In the genomic region with DNA sequence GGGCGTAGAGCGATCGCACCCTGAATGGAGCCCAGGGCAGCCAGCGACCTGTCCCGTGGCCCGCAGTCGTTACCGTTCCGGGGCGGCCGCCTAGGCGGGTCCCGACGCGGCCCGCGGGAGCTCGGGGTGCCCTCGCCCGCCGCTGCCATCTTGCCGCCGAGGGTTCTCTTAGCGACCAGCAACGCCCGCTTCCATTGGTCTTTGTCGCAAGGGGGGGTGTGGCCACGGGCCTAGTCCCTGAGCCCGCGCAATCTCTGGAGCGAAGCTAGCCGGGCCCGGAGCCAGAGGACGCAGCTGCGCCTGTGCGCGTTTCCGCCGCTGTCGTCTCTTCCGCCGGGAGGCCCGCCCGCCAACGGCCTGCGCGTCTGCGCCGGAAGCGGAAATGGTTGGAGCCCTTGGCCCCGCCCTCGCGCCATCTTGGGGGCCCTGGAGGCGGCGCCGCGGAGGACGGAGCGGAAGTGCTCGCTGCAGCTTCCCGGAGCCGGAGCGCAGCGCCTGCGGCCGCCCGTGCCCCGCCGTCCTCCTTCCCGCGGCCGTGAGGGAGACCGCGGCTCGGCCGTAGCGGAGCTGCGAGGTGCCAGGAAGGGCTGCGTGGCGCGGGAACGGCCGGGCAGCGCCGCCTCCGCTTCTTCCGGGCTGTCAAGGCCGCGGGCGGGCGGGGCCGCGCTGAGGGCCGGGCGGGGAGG, we compare ENCODE assay signal across 1 cellular context.
TF ChIP-seq lines count a peak whose summit lies in the region.

A gene (minus strand): TSS at position 170 of the 686 bp plus-strand sequence. CDS start 21 bp downstream, at position 149.
A gene with protein sequence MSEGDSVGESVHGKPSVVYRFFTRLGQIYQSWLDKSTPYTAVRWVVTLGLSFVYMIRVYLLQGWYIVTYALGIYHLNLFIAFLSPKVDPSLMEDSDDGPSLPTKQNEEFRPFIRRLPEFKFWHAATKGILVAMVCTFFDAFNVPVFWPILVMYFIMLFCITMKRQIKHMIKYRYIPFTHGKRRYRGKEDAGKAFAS (plus strand): TSS at position 457 of the 686 bp plus-strand sequence. CDS start 3,950 bp downstream, outside the sequence.

TF ChIP-seq in K562, 482 proteins besides CTCF, POLR2A, EP300 and RAD21 (continued from another document and continues in another):
- TF ChIP-seq, protein P1, sequence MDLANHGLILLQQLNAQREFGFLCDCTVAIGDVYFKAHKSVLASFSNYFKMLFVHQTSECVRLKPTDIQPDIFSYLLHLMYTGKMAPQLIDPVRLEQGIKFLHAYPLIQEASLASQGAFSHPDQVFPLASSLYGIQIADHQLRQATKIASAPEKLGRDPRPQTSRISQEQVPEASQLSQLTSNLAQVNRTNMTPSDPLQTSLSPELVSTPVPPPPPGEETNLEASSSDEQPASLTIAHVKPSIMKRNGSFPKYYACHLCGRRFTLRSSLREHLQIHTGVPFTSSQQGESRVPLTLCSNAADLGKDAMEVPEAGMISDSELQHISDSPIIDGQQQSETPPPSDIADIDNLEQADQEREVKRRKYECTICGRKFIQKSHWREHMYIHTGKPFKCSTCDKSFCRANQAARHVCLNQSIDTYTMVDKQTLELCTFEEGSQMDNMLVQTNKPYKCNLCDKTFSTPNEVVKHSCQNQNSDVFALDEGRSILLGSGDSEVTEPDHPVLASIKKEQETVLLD (IDR thresholded peaks at IDR 0.05) = peak; percentile 91
- TF ChIP-seq POU5F1 (IDR thresholded peaks at IDR 0.05; ENCODE audit: borderline replicate concordance, low read depth, low read length, partially characterized antibody) (peak; percentile 16), RCOR1 (IDR thresholded peaks at IDR 0.05; ENCODE audit: borderline replicate concordance in 1 of 2, low read depth in 2 of 2, low read length in 2 of 2) (peak in 1 of 2 experiments; percentile 10; a peak in 1 of 4 replicates), U2AF1 (optimal IDR thresholded peaks at IDR 0.05; ENCODE audit: low read depth, low read length) (peak; percentile 31), RBM34 (IDR thresholded peaks at IDR 0.05; ENCODE audit: borderline replicate concordance, insufficient read depth, low read length) (peak; percentile 99; the same call in 1 of the 2 replicates), BMI1 (IDR thresholded peaks at IDR 0.05; ENCODE audit: low read length) (peak; percentile 90), ETV6 (IDR thresholded peaks at IDR 0.05; ENCODE audit: borderline replicate concordance in 1 of 2, low read depth in 2 of 2, low read length in 1 of 2) (0 out of 4 replicates have a peak, but pooled peaks of 1 of the 2 experiments have one; percentile 48), ETV6 (CRISPR knock-in tag; IDR thresholded peaks at IDR 0.05; ENCODE audit: borderline replicate concordance) (no peak), ZNF445 (CRISPR knock-in tag; IDR thresholded peaks at IDR 0.05; ENCODE audit: low read depth) (no peak), PHF8 (IDR thresholded peaks at IDR 0.05; ENCODE audit: borderline replicate concordance, low read length) (peak; percentile 88; the same call in 1 of the 2 replicates), ZKSCAN3 (CRISPR knock-in tag; IDR thresholded peaks at IDR 0.05) (no peak), KAT7 (CRISPR knock-in tag; IDR thresholded peaks at IDR 0.05; ENCODE audit: borderline replicate concordance) (peak; percentile 49; the same call in 1 of the 2 replicates), NR2C1 (IDR thresholded peaks at IDR 0.05) (peak; percentile 90), NR2C1 (tag; IDR thresholded peaks at IDR 0.05) (peak; percentile 93), SPI1 (IDR thresholded peaks at IDR 0.05; ENCODE audit: borderline replicate concordance, low read depth, low read length) (peak; percentile 88), ETV1 (tag; conservative IDR thresholded peaks at IDR 0.05; ENCODE audit: low read depth) (peak; percentile 63), MCM2 (IDR thresholded peaks at IDR 0.05; ENCODE audit: low read depth) (no peak), MEIS2 (IDR thresholded peaks at IDR 0.05; ENCODE audit: partially characterized antibody) (peak; percentile 90), FIP1L1 (IDR thresholded peaks at IDR 0.05; ENCODE audit: low read depth, low read length, poor library complexity, severe bottlenecking) (peak; percentile 78), EP400 (IDR thresholded peaks at IDR 0.05) (peak; percentile 80; the same call in 1 of the 2 replicates), MTA3 (IDR thresholded peaks at IDR 0.05; ENCODE audit: borderline replicate concordance) (peak; percentile 64; the same call in 1 of the 2 replicates), CREM (IDR thresholded peaks at IDR 0.05; ENCODE audit: low read depth) (peak; percentile 94)
- TF ChIP-seq, protein P2, sequence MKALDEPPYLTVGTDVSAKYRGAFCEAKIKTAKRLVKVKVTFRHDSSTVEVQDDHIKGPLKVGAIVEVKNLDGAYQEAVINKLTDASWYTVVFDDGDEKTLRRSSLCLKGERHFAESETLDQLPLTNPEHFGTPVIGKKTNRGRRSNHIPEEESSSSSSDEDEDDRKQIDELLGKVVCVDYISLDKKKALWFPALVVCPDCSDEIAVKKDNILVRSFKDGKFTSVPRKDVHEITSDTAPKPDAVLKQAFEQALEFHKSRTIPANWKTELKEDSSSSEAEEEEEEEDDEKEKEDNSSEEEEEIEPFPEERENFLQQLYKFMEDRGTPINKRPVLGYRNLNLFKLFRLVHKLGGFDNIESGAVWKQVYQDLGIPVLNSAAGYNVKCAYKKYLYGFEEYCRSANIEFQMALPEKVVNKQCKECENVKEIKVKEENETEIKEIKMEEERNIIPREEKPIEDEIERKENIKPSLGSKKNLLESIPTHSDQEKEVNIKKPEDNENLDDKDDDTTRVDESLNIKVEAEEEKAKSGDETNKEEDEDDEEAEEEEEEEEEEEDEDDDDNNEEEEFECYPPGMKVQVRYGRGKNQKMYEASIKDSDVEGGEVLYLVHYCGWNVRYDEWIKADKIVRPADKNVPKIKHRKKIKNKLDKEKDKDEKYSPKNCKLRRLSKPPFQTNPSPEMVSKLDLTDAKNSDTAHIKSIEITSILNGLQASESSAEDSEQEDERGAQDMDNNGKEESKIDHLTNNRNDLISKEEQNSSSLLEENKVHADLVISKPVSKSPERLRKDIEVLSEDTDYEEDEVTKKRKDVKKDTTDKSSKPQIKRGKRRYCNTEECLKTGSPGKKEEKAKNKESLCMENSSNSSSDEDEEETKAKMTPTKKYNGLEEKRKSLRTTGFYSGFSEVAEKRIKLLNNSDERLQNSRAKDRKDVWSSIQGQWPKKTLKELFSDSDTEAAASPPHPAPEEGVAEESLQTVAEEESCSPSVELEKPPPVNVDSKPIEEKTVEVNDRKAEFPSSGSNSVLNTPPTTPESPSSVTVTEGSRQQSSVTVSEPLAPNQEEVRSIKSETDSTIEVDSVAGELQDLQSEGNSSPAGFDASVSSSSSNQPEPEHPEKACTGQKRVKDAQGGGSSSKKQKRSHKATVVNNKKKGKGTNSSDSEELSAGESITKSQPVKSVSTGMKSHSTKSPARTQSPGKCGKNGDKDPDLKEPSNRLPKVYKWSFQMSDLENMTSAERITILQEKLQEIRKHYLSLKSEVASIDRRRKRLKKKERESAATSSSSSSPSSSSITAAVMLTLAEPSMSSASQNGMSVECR (CRISPR knock-in tag; IDR thresholded peaks at IDR 0.05) = peak; percentile 98
- TF ChIP-seq, protein P3, sequence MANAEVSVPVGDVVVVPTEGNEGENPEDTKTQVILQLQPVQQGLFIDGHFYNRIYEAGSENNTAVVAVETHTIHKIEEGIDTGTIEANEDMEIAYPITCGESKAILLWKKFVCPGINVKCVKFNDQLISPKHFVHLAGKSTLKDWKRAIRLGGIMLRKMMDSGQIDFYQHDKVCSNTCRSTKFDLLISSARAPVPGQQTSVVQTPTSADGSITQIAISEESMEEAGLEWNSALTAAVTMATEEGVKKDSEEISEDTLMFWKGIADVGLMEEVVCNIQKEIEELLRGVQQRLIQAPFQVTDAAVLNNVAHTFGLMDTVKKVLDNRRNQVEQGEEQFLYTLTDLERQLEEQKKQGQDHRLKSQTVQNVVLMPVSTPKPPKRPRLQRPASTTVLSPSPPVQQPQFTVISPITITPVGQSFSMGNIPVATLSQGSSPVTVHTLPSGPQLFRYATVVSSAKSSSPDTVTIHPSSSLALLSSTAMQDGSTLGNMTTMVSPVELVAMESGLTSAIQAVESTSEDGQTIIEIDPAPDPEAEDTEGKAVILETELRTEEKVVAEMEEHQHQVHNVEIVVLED (CRISPR knock-in tag; IDR thresholded peaks at IDR 0.05) = peak; percentile 89
- TF ChIP-seq, protein P4, sequence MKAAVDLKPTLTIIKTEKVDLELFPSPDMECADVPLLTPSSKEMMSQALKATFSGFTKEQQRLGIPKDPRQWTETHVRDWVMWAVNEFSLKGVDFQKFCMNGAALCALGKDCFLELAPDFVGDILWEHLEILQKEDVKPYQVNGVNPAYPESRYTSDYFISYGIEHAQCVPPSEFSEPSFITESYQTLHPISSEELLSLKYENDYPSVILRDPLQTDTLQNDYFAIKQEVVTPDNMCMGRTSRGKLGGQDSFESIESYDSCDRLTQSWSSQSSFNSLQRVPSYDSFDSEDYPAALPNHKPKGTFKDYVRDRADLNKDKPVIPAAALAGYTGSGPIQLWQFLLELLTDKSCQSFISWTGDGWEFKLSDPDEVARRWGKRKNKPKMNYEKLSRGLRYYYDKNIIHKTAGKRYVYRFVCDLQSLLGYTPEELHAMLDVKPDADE (conservative IDR thresholded peaks at IDR 0.05; ENCODE audit: control insufficient read depth, low read depth, low read length) = peak; percentile 91
- TF ChIP-seq, protein P5, sequence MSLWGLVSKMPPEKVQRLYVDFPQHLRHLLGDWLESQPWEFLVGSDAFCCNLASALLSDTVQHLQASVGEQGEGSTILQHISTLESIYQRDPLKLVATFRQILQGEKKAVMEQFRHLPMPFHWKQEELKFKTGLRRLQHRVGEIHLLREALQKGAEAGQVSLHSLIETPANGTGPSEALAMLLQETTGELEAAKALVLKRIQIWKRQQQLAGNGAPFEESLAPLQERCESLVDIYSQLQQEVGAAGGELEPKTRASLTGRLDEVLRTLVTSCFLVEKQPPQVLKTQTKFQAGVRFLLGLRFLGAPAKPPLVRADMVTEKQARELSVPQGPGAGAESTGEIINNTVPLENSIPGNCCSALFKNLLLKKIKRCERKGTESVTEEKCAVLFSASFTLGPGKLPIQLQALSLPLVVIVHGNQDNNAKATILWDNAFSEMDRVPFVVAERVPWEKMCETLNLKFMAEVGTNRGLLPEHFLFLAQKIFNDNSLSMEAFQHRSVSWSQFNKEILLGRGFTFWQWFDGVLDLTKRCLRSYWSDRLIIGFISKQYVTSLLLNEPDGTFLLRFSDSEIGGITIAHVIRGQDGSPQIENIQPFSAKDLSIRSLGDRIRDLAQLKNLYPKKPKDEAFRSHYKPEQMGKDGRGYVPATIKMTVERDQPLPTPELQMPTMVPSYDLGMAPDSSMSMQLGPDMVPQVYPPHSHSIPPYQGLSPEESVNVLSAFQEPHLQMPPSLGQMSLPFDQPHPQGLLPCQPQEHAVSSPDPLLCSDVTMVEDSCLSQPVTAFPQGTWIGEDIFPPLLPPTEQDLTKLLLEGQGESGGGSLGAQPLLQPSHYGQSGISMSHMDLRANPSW (CRISPR knock-in tag; IDR thresholded peaks at IDR 0.05) = peak; percentile 23; the same call in 1 of the 2 replicates
- TF ChIP-seq, protein P6, sequence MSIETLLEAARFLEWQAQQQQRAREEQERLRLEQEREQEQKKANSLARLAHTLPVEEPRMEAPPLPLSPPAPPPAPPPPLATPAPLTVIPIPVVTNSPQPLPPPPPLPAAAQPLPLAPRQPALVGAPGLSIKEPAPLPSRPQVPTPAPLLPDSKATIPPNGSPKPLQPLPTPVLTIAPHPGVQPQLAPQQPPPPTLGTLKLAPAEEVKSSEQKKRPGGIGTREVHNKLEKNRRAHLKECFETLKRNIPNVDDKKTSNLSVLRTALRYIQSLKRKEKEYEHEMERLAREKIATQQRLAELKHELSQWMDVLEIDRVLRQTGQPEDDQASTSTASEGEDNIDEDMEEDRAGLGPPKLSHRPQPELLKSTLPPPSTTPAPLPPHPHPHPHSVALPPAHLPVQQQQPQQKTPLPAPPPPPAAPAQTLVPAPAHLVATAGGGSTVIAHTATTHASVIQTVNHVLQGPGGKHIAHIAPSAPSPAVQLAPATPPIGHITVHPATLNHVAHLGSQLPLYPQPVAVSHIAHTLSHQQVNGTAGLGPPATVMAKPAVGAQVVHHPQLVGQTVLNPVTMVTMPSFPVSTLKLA (conservative IDR thresholded peaks at IDR 0.05) = peak; percentile 83 to 95
- TF ChIP-seq, protein P7, sequence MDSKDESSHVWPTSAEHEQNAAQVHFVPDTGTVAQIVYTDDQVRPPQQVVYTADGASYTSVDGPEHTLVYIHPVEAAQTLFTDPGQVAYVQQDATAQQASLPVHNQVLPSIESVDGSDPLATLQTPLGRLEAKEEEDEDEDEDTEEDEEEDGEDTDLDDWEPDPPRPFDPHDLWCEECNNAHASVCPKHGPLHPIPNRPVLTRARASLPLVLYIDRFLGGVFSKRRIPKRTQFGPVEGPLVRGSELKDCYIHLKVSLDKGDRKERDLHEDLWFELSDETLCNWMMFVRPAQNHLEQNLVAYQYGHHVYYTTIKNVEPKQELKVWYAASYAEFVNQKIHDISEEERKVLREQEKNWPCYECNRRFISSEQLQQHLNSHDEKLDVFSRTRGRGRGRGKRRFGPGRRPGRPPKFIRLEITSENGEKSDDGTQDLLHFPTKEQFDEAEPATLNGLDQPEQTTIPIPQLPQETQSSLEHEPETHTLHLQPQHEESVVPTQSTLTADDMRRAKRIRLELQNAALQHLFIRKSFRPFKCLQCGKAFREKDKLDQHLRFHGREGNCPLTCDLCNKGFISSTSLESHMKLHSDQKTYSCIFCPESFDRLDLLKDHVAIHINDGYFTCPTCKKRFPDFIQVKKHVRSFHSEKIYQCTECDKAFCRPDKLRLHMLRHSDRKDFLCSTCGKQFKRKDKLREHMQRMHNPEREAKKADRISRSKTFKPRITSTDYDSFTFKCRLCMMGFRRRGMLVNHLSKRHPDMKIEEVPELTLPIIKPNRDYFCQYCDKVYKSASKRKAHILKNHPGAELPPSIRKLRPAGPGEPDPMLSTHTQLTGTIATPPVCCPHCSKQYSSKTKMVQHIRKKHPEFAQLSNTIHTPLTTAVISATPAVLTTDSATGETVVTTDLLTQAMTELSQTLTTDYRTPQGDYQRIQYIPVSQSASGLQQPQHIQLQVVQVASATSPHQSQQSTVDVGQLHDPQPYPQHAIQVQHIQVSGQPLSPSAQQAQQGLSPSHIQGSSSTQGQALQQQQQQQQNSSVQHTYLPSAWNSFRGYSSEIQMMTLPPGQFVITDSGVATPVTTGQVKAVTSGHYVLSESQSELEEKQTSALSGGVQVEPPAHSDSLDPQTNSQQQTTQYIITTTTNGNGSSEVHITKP (IDR thresholded peaks at IDR 0.05; ENCODE audit: partially characterized antibody) = peak; percentile 41
- TF ChIP-seq, protein P8, sequence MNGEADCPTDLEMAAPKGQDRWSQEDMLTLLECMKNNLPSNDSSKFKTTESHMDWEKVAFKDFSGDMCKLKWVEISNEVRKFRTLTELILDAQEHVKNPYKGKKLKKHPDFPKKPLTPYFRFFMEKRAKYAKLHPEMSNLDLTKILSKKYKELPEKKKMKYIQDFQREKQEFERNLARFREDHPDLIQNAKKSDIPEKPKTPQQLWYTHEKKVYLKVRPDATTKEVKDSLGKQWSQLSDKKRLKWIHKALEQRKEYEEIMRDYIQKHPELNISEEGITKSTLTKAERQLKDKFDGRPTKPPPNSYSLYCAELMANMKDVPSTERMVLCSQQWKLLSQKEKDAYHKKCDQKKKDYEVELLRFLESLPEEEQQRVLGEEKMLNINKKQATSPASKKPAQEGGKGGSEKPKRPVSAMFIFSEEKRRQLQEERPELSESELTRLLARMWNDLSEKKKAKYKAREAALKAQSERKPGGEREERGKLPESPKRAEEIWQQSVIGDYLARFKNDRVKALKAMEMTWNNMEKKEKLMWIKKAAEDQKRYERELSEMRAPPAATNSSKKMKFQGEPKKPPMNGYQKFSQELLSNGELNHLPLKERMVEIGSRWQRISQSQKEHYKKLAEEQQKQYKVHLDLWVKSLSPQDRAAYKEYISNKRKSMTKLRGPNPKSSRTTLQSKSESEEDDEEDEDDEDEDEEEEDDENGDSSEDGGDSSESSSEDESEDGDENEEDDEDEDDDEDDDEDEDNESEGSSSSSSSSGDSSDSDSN (IDR thresholded peaks at IDR 0.05; ENCODE audit: borderline replicate concordance in 1 of 2, low read depth in 2 of 2, low read length in 2 of 2) = peak in 1 of 2 experiments; percentile 92; a peak in 2 of 4 replicates
